9 cellular contexts compared by ENCODE assay signal in genomic region chr2:176455865-176456291, GRCh38.
A peak's percentile ranks its signal among the peaks of the same experiment; 100 is the strongest.
DNase-seq lines count a peak whose midpoint lies in the region; ATAC-seq and TF ChIP-seq lines count a peak whose summit lies in the region.
"Had no signal": no experiment of that assay in that cellular context is flagged by ENCODE, and none has a peak within 500 bp of the region (broad histone marks: within the 10 kb centered on the region; RNA-seq: fewer than 3 reads in every experiment).

No MANE protein-coding gene starts in this region.

- peaks cover 13% of the 10 kb centered on the region; the same call in 2 of the 3 replicates for H3K4me1 Mint-ChIP-seq in GM23338

- DNase-seq in AG08395 (ENCODE audit: low spot score) (peak; percentile 72), GM23338 (ENCODE audit: low spot score) (peak; percentile 41), cardiac fibroblast (ENCODE audit: low read depth in 2 of 2) (peak; percentile 72 to 76), lower lobe of right lung (no peak), ureter (ENCODE audit: low spot score) (no peak), NCI-H1048 (lab: John Stamatoyannopoulos, UW) (no peak)
- DNase-seq in stimulated activated CD4-positive, alpha-beta T cell treated with anti-CD3 and anti-CD28 coated beads, Interleukin-4, amount 100 ng/mL, for 24 hours: no peak

- no peak overlapping the region for H3K27ac Mint-ChIP-seq in GM23338

- no peak for TF ChIP-seq CTCF in GM23338 (conservative IDR thresholded peaks at IDR 0.05; ENCODE audit: low read depth in 2 of 2)
- no peak for TF ChIP-seq CTCF in cardiac fibroblast (IDR thresholded peaks at IDR 0.05; ENCODE audit: low read depth, low read length)
- no peak for TF ChIP-seq CTCF in lower lobe of right lung (IDR thresholded peaks at IDR 0.05)

- H3K36me3 Mint-ChIP-seq in GM23338 (ENCODE audit: low read depth): no peaks in the 10 kb centered on the region

- peaks cover 9% of the 10 kb centered on the region for H3K27me3 Mint-ChIP-seq in GM23338 (ENCODE audit: insufficient read depth, low read depth, poor library complexity)

- H3K79me2 ChIP-seq in GM23338 (replicated peaks; ENCODE audit: insufficient read depth): no peaks in the 10 kb centered on the region

- no peaks in the 10 kb centered on the region for H3K9me3 Mint-ChIP-seq in GM23338

- H3K36me3 ChIP-seq in GM23338 (ENCODE audit: insufficient read depth): no peaks in the 10 kb centered on the region
- H3K36me3 ChIP-seq in lower lobe of right lung: no peaks in the 10 kb centered on the region

- H4K20me1 ChIP-seq in GM23338 (replicated peaks; ENCODE audit: insufficient read depth): no peaks in the 10 kb centered on the region

- H3K9me3 ChIP-seq in lower lobe of right lung: no peaks in the 10 kb centered on the region

- H3K4me3 ChIP-seq in GM23338 (no peak overlapping the region), cardiac fibroblast (replicated peaks in 1 of 2; ENCODE audit: low read depth in 2 of 2, low read length in 2 of 2) (no peak overlapping the region), lower lobe of right lung (no peak overlapping the region)
- H3K4me3 ChIP-seq: SK-N-MC had no signal

- intact Hi-C loops in lower lobe of right lung (cut with DNase I): loop anchor here (10.0 kb wide), 1 partner anchor 311 kb away; no protein-coding TSS in a partner anchor

- no peak overlapping the region for H2AFZ ChIP-seq in GM23338

- H3K27me3 ChIP-seq in GM23338 (ENCODE audit: insufficient read depth): peaks cover under 1% of the 10 kb centered on the region; the same call in 1 of the 2 replicates
- H3K27me3 ChIP-seq in lower lobe of right lung (ENCODE audit: low read depth): peaks cover 17% of the 10 kb centered on the region

- no peaks in the 10 kb centered on the region for H3F3A ChIP-seq in GM23338 (replicated peaks; ENCODE audit: low read depth)

- H3K4me3 Mint-ChIP-seq in GM23338: no peak overlapping the region

- H3K9me2 ChIP-seq in GM23338 (ENCODE audit: insufficient read depth): no peaks in the 10 kb centered on the region

- ATAC-seq in GM23338: peak; percentile 76
- peak; percentile 56 to 63 for ATAC-seq in lower lobe of right lung
- ATAC-seq in GM21528 (IDR thresholded peaks at IDR 0.05; ENCODE audit: low FRiP score, unreplicated experiment): no peak

- H3K4me2 ChIP-seq in GM23338: no peak overlapping the region

- H3K4me1 ChIP-seq in GM23338 (ENCODE audit: insufficient read depth) (peaks cover 8% of the 10 kb centered on the region; the same call in 1 of the 2 replicates), lower lobe of right lung (no peaks in the 10 kb centered on the region)

- H3K27ac ChIP-seq in GM23338 (ENCODE audit: low read depth) (no peak overlapping the region), lower lobe of right lung (no peak overlapping the region)
- H3K27ac ChIP-seq: SK-N-MC had no signal

TF ChIP-seq in GM23338, 12 proteins besides CTCF, POLR2A, EP300 and RAD21 (continues in another document):
- TF ChIP-seq ZNF462 (CRISPR knock-in tag; IDR thresholded peaks at IDR 0.05) (no peak), EZH2 (IDR thresholded peaks at IDR 0.05; ENCODE audit: low read depth, unreplicated experiment) (no peak), ZNF331 (CRISPR knock-in tag; IDR thresholded peaks at IDR 0.05; ENCODE audit: low read depth) (no peak), STAT1 (IDR thresholded peaks at IDR 0.05; ENCODE audit: unreplicated experiment) (no peak), REST (IDR thresholded peaks at IDR 0.05; ENCODE audit: unreplicated experiment) (no peak), POLR2AphosphoS5 (IDR thresholded peaks at IDR 0.05; ENCODE audit: low read depth) (no peak), ZNF114 (CRISPR knock-in tag; IDR thresholded peaks at IDR 0.05) (no peak), EZH2phosphoT487 (IDR thresholded peaks at IDR 0.05; ENCODE audit: unreplicated experiment) (no peak), NANOG (IDR thresholded peaks at IDR 0.05; ENCODE audit: borderline replicate concordance) (no peak), CREB1 (CRISPR knock-in tag; IDR thresholded peaks at IDR 0.05; ENCODE audit: low read depth) (no peak), JUNB (IDR thresholded peaks at IDR 0.05; ENCODE audit: unreplicated experiment) (no peak)

Comparison
In these comparisons a context has a peak if more than half of its experiments do, and no peak if none do; other contexts are left out.
1. DNase-seq: peak in AG08395 (single experiment), GM23338 (single experiment) and cardiac fibroblast (2 of 2); none in lower lobe of right lung (single experiment), ureter (single experiment), NCI-H1048 (single experiment) and stimulated activated CD4-positive, alpha-beta T cell treated with anti-CD3 and anti-CD28 coated beads, Interleukin-4, amount 100 ng/mL, for 24 hours (single experiment).